9 cellular contexts compared by ENCODE assay signal in the genomic region with DNA sequence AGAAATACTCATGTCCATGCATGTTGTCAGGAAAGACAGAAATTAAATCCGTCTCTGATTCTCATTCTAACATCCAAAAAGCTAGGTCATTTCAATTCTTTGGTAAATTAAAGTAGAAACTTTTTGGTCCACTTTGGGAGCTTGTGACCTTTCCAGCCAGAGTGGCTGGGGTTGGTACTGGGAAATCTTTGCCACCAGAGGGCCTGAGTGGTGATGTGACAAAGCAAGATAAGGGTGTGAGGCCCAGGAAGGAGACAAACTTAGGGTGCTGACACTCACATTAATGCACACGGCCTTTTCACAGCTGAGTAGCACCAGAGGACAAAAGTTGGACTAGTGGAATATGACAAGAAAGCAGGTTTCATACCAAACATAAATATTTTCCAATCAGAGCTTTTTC.
DNase-seq lines count a peak whose midpoint lies in the region; ATAC-seq and TF ChIP-seq lines count a peak whose summit lies in the region.
"Had no signal": no experiment of that assay in that cellular context is flagged by ENCODE, and none has a peak within 500 bp of the region (broad histone marks: within the 10 kb centered on the region; RNA-seq: fewer than 3 reads in every experiment).

No MANE protein-coding gene starts in this region.

- H3K9me3 Mint-ChIP-seq in activated CD8-positive, alpha-beta T cell treated with anti-CD3 and anti-CD28 coated beads for 36 hours: no peaks in the 10 kb centered on the region
- H3K9me3 Mint-ChIP-seq: activated naive CD4-positive, alpha-beta T cell treated with anti-CD3 and anti-CD28 coated beads, Interleukin-2, amount 50 U/mL, for 24 hours had no signal

- no peak for TF ChIP-seq CTCF in activated CD8-positive, alpha-beta T cell treated with anti-CD3 and anti-CD28 coated beads for 36 hours (IDR thresholded peaks at IDR 0.05)

- CTCF ChIA-PET in activated CD8-positive, alpha-beta T cell treated with anti-CD3 and anti-CD28 coated beads for 36 hours (lab: Charles Lee): interaction anchor here (0.7 to 6.5 kb wide), 33 partner anchors 10 to 458 kb away, joined by 3 to 137 read pairs (median 3); a partner anchor contains a TSS

- POLR2A ChIA-PET in activated CD8-positive, alpha-beta T cell treated with anti-CD3 and anti-CD28 coated beads for 36 hours (lab: Charles Lee): no interaction called here

- DNase-seq in Daoy (ENCODE audit: low read depth): peak; percentile 15
- peak; percentile 16 for DNase-seq in HPDE6-E6E7 (ENCODE audit: extremely low spot score)
- DNase-seq in activated CD8-positive, alpha-beta T cell treated with anti-CD3 and anti-CD28 coated beads for 36 hours: peak; percentile 8
- peak; percentile 61 for DNase-seq in medulla oblongata (ENCODE audit: extremely low spot score)
- DNase-seq in NCI-H2196 (lab: John Stamatoyannopoulos, UW; ENCODE audit: unreplicated experiment): no peak
- no peak for DNase-seq in NCI-H510A (lab: John Stamatoyannopoulos, UW)
- DNase-seq in dedifferentiated amniotic fluid mesenchymal stem cell (ENCODE audit: extremely low spot score): no peak
- DNase-seq in hepatic stellate cell (ENCODE audit: low spot score): no peak

- H3K4me1 Mint-ChIP-seq in activated CD8-positive, alpha-beta T cell treated with anti-CD3 and anti-CD28 coated beads for 36 hours (ENCODE audit: low read depth): no peaks in the 10 kb centered on the region
- H3K4me1 Mint-ChIP-seq: activated naive CD4-positive, alpha-beta T cell treated with anti-CD3 and anti-CD28 coated beads, Interleukin-2, amount 50 U/mL, for 24 hours had no signal

- H3K27me3 Mint-ChIP-seq in activated CD8-positive, alpha-beta T cell treated with anti-CD3 and anti-CD28 coated beads for 36 hours: peaks cover 1% of the 10 kb centered on the region
- H3K27me3 Mint-ChIP-seq: activated naive CD4-positive, alpha-beta T cell treated with anti-CD3 and anti-CD28 coated beads, Interleukin-2, amount 50 U/mL, for 24 hours had no signal

- intact Hi-C loops in activated CD8-positive, alpha-beta T cell treated with anti-CD3 and anti-CD28 coated beads for 36 hours (cut with micrococcal nuclease): loop anchor here (2.0 kb wide), 1 partner anchor 185 kb away; no protein-coding TSS in a partner anchor

- no peak overlapping the region for H3K27ac Mint-ChIP-seq in activated CD8-positive, alpha-beta T cell treated with anti-CD3 and anti-CD28 coated beads for 36 hours

- ATAC-seq in activated CD8-positive, alpha-beta T cell treated with anti-CD3 and anti-CD28 coated beads for 36 hours: no peak

- no peak overlapping the region for H3K4me3 Mint-ChIP-seq in activated CD8-positive, alpha-beta T cell treated with anti-CD3 and anti-CD28 coated beads for 36 hours
- H3K4me3 Mint-ChIP-seq: activated naive CD4-positive, alpha-beta T cell treated with anti-CD3 and anti-CD28 coated beads, Interleukin-2, amount 50 U/mL, for 24 hours had no signal

- no peaks in the 10 kb centered on the region for H3K36me3 Mint-ChIP-seq in activated CD8-positive, alpha-beta T cell treated with anti-CD3 and anti-CD28 coated beads for 36 hours (ENCODE audit: low read depth)
- H3K36me3 Mint-ChIP-seq: activated naive CD4-positive, alpha-beta T cell treated with anti-CD3 and anti-CD28 coated beads, Interleukin-2, amount 50 U/mL, for 24 hours had no signal

Comparison
In these comparisons a context has a peak if more than half of its experiments do, and no peak if none do; other contexts are left out.
1. DNase-seq: peak in Daoy (single experiment), HPDE6-E6E7 (single experiment), activated CD8-positive, alpha-beta T cell treated with anti-CD3 and anti-CD28 coated beads for 36 hours (single experiment) and medulla oblongata (single experiment); none in NCI-H2196 (single experiment), NCI-H510A (single experiment), dedifferentiated amniotic fluid mesenchymal stem cell (single experiment) and hepatic stellate cell (single experiment).